8 cellular contexts compared by ENCODE assay signal in genomic region chr22:20494978-20495860, GRCh38. TPM values are rescaled to one million over a fixed set of nuclear protein-coding genes. Genes with fewer than 3 reads are reported as not detected.
DNase-seq lines count a peak whose midpoint lies in the region; ATAC-seq, FAIRE-seq and TF ChIP-seq lines count a peak whose summit lies in the region.

KLHL22 (minus strand) TSS chr22:20495795; CDS start chr22:20489211, 6,584 bp downstream.

- H3K9ac ChIP-seq in SK-N-SH = peak within 1 kb of the TSS; percentile 87

- H3K4me1 Mint-ChIP-seq in Caco-2 (ENCODE audit: low read depth, unreplicated experiment) = peaks cover 6% of the 10 kb centered on the region

- no peaks in the 10 kb centered on the region for H3K9me2 ChIP-seq in SK-N-SH

- TF ChIP-seq RAD21 in SK-N-SH (IDR thresholded peaks at IDR 0.05; ENCODE audit: low read length) = no peak

- intact Hi-C loops in Caco-2 (cut with micrococcal nuclease; ENCODE audit: unreplicated experiment) (no loop called here), left colon (cut with DNase I, micrococcal nuclease) (loop anchor here in 1 of 2 donors (10.0 kb wide), 1 partner anchor 70 kb away; no protein-coding TSS in a partner anchor)

- peak within 1 kb of the TSS; percentile 86 for H3K27ac Mint-ChIP-seq in Caco-2 (ENCODE audit: unreplicated experiment)

- H3K27me3 Mint-ChIP-seq in Caco-2 (ENCODE audit: insufficient read depth, unreplicated experiment) = no peaks in the 10 kb centered on the region

- no peaks in the 10 kb centered on the region for H3K36me3 ChIP-seq in Caco-2 (ENCODE audit: control insufficient read depth, insufficient read depth, low read length)
- no peaks in the 10 kb centered on the region for H3K36me3 ChIP-seq in SK-N-SH (replicated peaks in 1 of 2; ENCODE audit: control insufficient read depth in 1 of 2, insufficient read depth in 2 of 2, low read length in 1 of 2)

- no peak for TF ChIP-seq EP300 in SK-N-SH (IDR thresholded peaks at IDR 0.05; ENCODE audit: borderline replicate concordance in 1 of 2, low read depth in 1 of 2, low read length in 1 of 2)

- H3F3A ChIP-seq in SK-N-SH (replicated peaks; ENCODE audit: insufficient read depth) = peaks cover 5% of the 10 kb centered on the region

- no peak for TF ChIP-seq CTCF in Caco-2 (IDR thresholded peaks at IDR 0.05; ENCODE audit: insufficient read depth in 1 of 2, low read depth in 1 of 2, low read length in 1 of 2, severe bottlenecking in 1 of 2, unreplicated experiment in 1 of 2)
- no peak for TF ChIP-seq CTCF in SK-N-SH (IDR thresholded peaks at IDR 0.05)

- H3K4me2 ChIP-seq in SK-N-SH = peak within 1 kb of the TSS; percentile 92

- H3K27me3 ChIP-seq in Caco-2 (replicated peaks; ENCODE audit: control insufficient read depth, insufficient read depth, low read length) (no peaks in the 10 kb centered on the region), SK-N-SH (ENCODE audit: insufficient read depth) (no peaks in the 10 kb centered on the region)

- H3K79me2 ChIP-seq in SK-N-SH (ENCODE audit: insufficient read depth) = peaks cover 59% of the 10 kb centered on the region

- WGBS in SK-N-SH (ENCODE audit: low lambda C conversion rate) = 3% methylated on average over 18 of the region's 108 CpGs

- no peaks in the 10 kb centered on the region for H3K4me1 ChIP-seq in Caco-2
- peaks cover 5 to 11% of the 10 kb centered on the region in 2 experiments; a peak in 1 of 4 replicates for H3K4me1 ChIP-seq in SK-N-SH (ENCODE audit: control insufficient read depth in 1 of 2, insufficient read depth in 2 of 2, low read depth in 1 of 2, low read length in 1 of 2)

- H2AFZ ChIP-seq in SK-N-SH (ENCODE audit: low read depth) = peak within 1 kb of the TSS; percentile 87

- POLR2A ChIA-PET in Caco-2 (lab: Charles Lee) = interaction anchor here (0.6 to 1.0 kb wide), 5 partner anchors 12 to 1065 kb away, joined by 4 to 8 read pairs (median 6); partner anchors contain the start of gene MED15
- POLR2A ChIA-PET in SK-N-SH (lab: Yijun Ruan, JAX) = no interaction called here

- FAIRE-seq in GM19239 (lab: Jason Lieb, UNC) = no peak

- CTCF ChIA-PET in Caco-2 (lab: Charles Lee) = interaction anchor here (0.6 kb wide), 2 partner anchors 18 to 72 kb away, joined by 3 read pairs; no protein-coding TSS in a partner anchor
- CTCF ChIA-PET in SK-N-SH (lab: Yijun Ruan, JAX) = interaction anchor here (0.6 to 2.1 kb wide), 2 partner anchors 77 to 86 kb away, joined by 3 to 14 read pairs; no protein-coding TSS in a partner anchor

- H3K4me3 Mint-ChIP-seq in Caco-2 (ENCODE audit: unreplicated experiment) = peak within 1 kb of the TSS; percentile 98

- ATAC-seq in HG03342 (IDR thresholded peaks at IDR 0.05; ENCODE audit: unreplicated experiment) = peak; percentile 27
- ATAC-seq in left colon = peak; percentile 24

- H3K9me3 ChIP-seq in Caco-2 (no peaks in the 10 kb centered on the region), SK-N-SH (no peaks in the 10 kb centered on the region)

- H4K20me1 ChIP-seq in SK-N-SH (ENCODE audit: insufficient read depth) = peaks cover 24% of the 10 kb centered on the region

- no TSS peak for BruUV-seq in Caco-2 (replicated peaks; lab: Mats Ljungman, UMichigan)

- no peaks in the 10 kb centered on the region for H3K36me3 Mint-ChIP-seq in Caco-2 (ENCODE audit: insufficient read depth, unreplicated experiment)

- H3K27ac ChIP-seq in SK-N-SH (ENCODE audit: low read depth in 2 of 2, low read length in 1 of 2) (peak within 1 kb of the TSS; percentile 94 to 95), cingulate gyrus (ENCODE audit: low read depth, low read length) (peak within 1 kb of the TSS; percentile 97)

- DNase-seq in Caco-2 = no peak
- peak; percentile 40 for DNase-seq in GM19239 (ENCODE audit: insufficient read length, low spot score)
- DNase-seq in SK-N-SH = peak; percentile 88
- peak in 1 of 2 donors; percentile 62 for DNase-seq in left colon
- peak; percentile 26 to 42 for DNase-seq in stimulated activated CD4-positive, alpha-beta T cell treated with anti-CD3 and anti-CD28 coated beads, Interleukin-2, amount 100 ng/mL, for 24 hours
- DNase-seq in effector CD8-positive, alpha-beta T cell (lab: John Stamatoyannopoulos, UW) = no peak

- H3K9me3 Mint-ChIP-seq in Caco-2 (ENCODE audit: unreplicated experiment) = no peaks in the 10 kb centered on the region

- H3K4me3 ChIP-seq in Caco-2 (ENCODE audit: low read depth, low read length) (peak within 1 kb of the TSS; percentile 53), SK-N-SH (ENCODE audit: low read depth in 2 of 2, low read length in 1 of 2) (peak within 1 kb of the TSS; percentile 64 to 76)

TF ChIP-seq in SK-N-SH, 30 proteins besides CTCF, POLR2A, EP300 and RAD21:
- no peak for TF ChIP-seq ELF1 (IDR thresholded peaks at IDR 0.05)
- no peak for TF ChIP-seq FOSL2 (IDR thresholded peaks at IDR 0.05; ENCODE audit: borderline replicate concordance, low read depth)
- TF ChIP-seq TAF1 (IDR thresholded peaks at IDR 0.05; ENCODE audit: borderline replicate concordance, low read depth, low read length) = no peak
- no peak for TF ChIP-seq FOXJ3 (CRISPR knock-in tag; IDR thresholded peaks at IDR 0.05)
- no peak for TF ChIP-seq IRF3 (IDR thresholded peaks at IDR 0.05; ENCODE audit: low read depth, low read length)
- peak; percentile 66 for TF ChIP-seq MAX (IDR thresholded peaks at IDR 0.05; ENCODE audit: low read depth)
- TF ChIP-seq POLR2AphosphoS5 (IDR thresholded peaks at IDR 0.05; ENCODE audit: low read depth, low read length) = no peak
- TF ChIP-seq NFIC (IDR thresholded peaks at IDR 0.05; ENCODE audit: borderline replicate concordance) = peak; percentile 68
- TF ChIP-seq RFX5 (IDR thresholded peaks at IDR 0.05; ENCODE audit: low read length) = no peak

RNA-seq across cellular contexts. Expression of gene KLHL22, which starts in this region (rescaled TPM):
- total RNA-seq in Caco-2 (2022) (20.9 and 24.4 TPM in 2 replicates), left colon (10 to 100 TPM; 12.3 to 14.2 TPM)
- polyA plus RNA-seq in SK-N-SH (2012; rRNA removed) = 26.5 and 29.8 TPM in 2 replicates
- polyA plus RNA-seq in SK-N-SH (2012; cell fraction: cytosol; rRNA removed) = 9.3 and 17.3 TPM in 2 replicates
- polyA plus RNA-seq in SK-N-SH (2012; cell fraction: nucleus; rRNA removed) = 56.9 and 66.8 TPM in 2 replicates

Comparison
In these comparisons a context has a peak if more than half of its experiments do, and no peak if none do; other contexts are left out.
1. DNase-seq: peak in GM19239 (single experiment), SK-N-SH (single experiment) and stimulated activated CD4-positive, alpha-beta T cell treated with anti-CD3 and anti-CD28 coated beads, Interleukin-2, amount 100 ng/mL, for 24 hours (2 of 2); none in Caco-2 (0 of 2) and effector CD8-positive, alpha-beta T cell (single experiment).